ENCODE assay signal across 9 cellular contexts in genomic region chr20:21396045-21396893, GRCh38. TPM values are rescaled to one million over a fixed set of nuclear protein-coding genes. Genes with fewer than 3 reads are reported as not detected.
A peak's percentile ranks its signal among the peaks of the same experiment; 100 is the strongest.
DNase-seq lines count a peak whose midpoint lies in the region; FAIRE-seq lines count a peak whose summit lies in the region.
"Had no signal": no experiment of that assay in that cellular context is flagged by ENCODE, and none has a peak within 500 bp of the region (broad histone marks: within the 10 kb centered on the region; RNA-seq: fewer than 3 reads in every experiment).

No MANE protein-coding gene starts in this region.

- no peak overlapping the region for H3K27ac Mint-ChIP-seq in IgD-negative memory B cell

- FAIRE-seq in RCC 7860 (lab: Jason Lieb, UNC): no peak

- H3K9ac ChIP-seq in ES-I3 (ENCODE audit: low read depth, low read length): peak overlapping the region; percentile 47; the same call in 1 of the 2 replicates

- H3K4me1 ChIP-seq in ES-I3 (ENCODE audit: insufficient read depth, low read length): peaks cover 4% of the 10 kb centered on the region; the same call in 1 of the 2 replicates
- H3K4me1 ChIP-seq in neuron (ENCODE audit: insufficient read depth, low read length): no peaks in the 10 kb centered on the region

- H3K4me1 Mint-ChIP-seq in IgD-negative memory B cell: peaks cover 10 to 23% (median 12%) of the 10 kb centered on the region in 3 donors

- peak; percentile 17 for DNase-seq in central memory CD4-positive, alpha-beta T cell
- no peak for DNase-seq in amniotic stem cell (lab: John Stamatoyannopoulos, UW)
- no peak for DNase-seq in RCC 7860 (ENCODE audit: low spot score)
- no peak for DNase-seq in foreskin melanocyte
- DNase-seq in epidermal melanocyte (ENCODE audit: insufficient read length, low spot score): no peak
- DNase-seq: head of caudate nucleus had no signal

- no peak overlapping the region for H3K4me3 ChIP-seq in neuron (ENCODE audit: low read length)

- H3K36me3 ChIP-seq in ES-I3 (ENCODE audit: insufficient read depth, low read length) (no peaks in the 10 kb centered on the region), neuron (ENCODE audit: insufficient read depth, low read length) (no peaks in the 10 kb centered on the region)

- H3K27me3 ChIP-seq in neuron (ENCODE audit: insufficient read depth, low read length): peaks cover 91% of the 10 kb centered on the region

- peak overlapping the region; percentile 65 for H2AFZ ChIP-seq in neuron (ENCODE audit: low read depth, low read length)

- peak overlapping the region in 3 of 4 donors; percentile 50 to 65 (median 65) for H3K4me3 Mint-ChIP-seq in IgD-negative memory B cell

- peaks cover 0 to 11% (median 10%) of the 10 kb centered on the region in 3 donors for H3K9me3 Mint-ChIP-seq in IgD-negative memory B cell

- no peaks in the 10 kb centered on the region for H3K9me3 ChIP-seq in ES-I3 (ENCODE audit: control insufficient read depth, insufficient read depth, low read length)
- H3K9me3 ChIP-seq in neuron (ENCODE audit: low read length): peaks cover under 1% of the 10 kb centered on the region

- H3K36me3 Mint-ChIP-seq in IgD-negative memory B cell: peaks cover 2% of the 10 kb centered on the region

- peaks cover 58% of the 10 kb centered on the region for H3K27me3 Mint-ChIP-seq in IgD-negative memory B cell

RNA-seq across cellular contexts. Expression of gene NKX2-4, which starts 1.1 kb away (rescaled TPM):
- polyA plus RNA-seq in IgD-negative memory B cell: not detected
